ENCODE assay signal across 18 cellular contexts in genomic region chr12:40745386-40745785, GRCh38. TPM values are rescaled to one million over a fixed set of nuclear protein-coding genes. Genes with fewer than 3 reads are reported as not detected.
A peak's percentile ranks its signal among the peaks of the same experiment; 100 is the strongest.
DNase-seq lines count a peak whose midpoint lies in the region; ATAC-seq and TF ChIP-seq lines count a peak whose summit lies in the region.
"Had no signal": no experiment of that assay in that cellular context is flagged by ENCODE, and none has a peak within 500 bp of the region (broad histone marks: within the 10 kb centered on the region; RNA-seq: fewer than 3 reads in every experiment).

No MANE protein-coding gene starts in this region.

- no peak overlapping the region for H2AK5ac ChIP-seq in H9 (ENCODE audit: insufficient read length, low read length)

- peaks cover 19 to 27% of the 10 kb centered on the region in 2 experiments for H3K4me1 Mint-ChIP-seq in H9

- no peak overlapping the region for H4K91ac ChIP-seq in H9 (ENCODE audit: insufficient read length, low read depth, low read length)

- H4K8ac ChIP-seq in H9 (replicated peaks; ENCODE audit: insufficient read length, low read depth, low read length), result no peak overlapping the region

- no peaks in the 10 kb centered on the region for H3K36me3 ChIP-seq in A673 (ENCODE audit: insufficient read depth, low read length, poor library complexity, severe bottlenecking)
- no peaks in the 10 kb centered on the region for H3K36me3 ChIP-seq in SJCRH30
- H3K36me3 ChIP-seq: cardiac muscle cell, pancreas had no signal

- no peak for ATAC-seq in HG03354 (IDR thresholded peaks at IDR 0.05; ENCODE audit: poor library complexity, severe bottlenecking, unreplicated experiment)
- ATAC-seq: pancreas had no signal

- H3K9me3 Mint-ChIP-seq in H9, result peaks cover 6 to 10% of the 10 kb centered on the region in 2 experiments
- H3K9me3 Mint-ChIP-seq: activated T-helper 2 cell treated with anti-CD3 and anti-CD28 coated beads, Interferon-gamma antibody, Interleukin-2, Interleukin-4, amounts not matched to agents 10 μg/mL and 5 μg/mL and 100 μg/mL, durations not matched to agents 14 hours and 24 hours and 36 hours had no signal

- H3K79me1 ChIP-seq in H9 (ENCODE audit: insufficient read depth, low read depth, low read length, poor library complexity, severe bottlenecking), result no peaks in the 10 kb centered on the region

- H2AFZ ChIP-seq in H9 (ENCODE audit: low read length), result no peak overlapping the region

- H3K4me1 ChIP-seq in A673 (ENCODE audit: insufficient read depth, low read length, poor library complexity, severe bottlenecking), result no peaks in the 10 kb centered on the region
- no peaks in the 10 kb centered on the region; the same call in 1 of the 2 replicates for H3K4me1 ChIP-seq in H9 (ENCODE audit: insufficient read depth, low read length)
- H3K4me1 ChIP-seq in SJCRH30, result no peaks in the 10 kb centered on the region
- H3K4me1 ChIP-seq: pancreas had no signal

- no peak overlapping the region for H2BK12ac ChIP-seq in H9 (ENCODE audit: insufficient read length, low read depth, low read length)

- H3K27me3 Mint-ChIP-seq in H9 (ENCODE audit: low read depth), result no peaks in the 10 kb centered on the region

- H3T11ph ChIP-seq in H9 (ENCODE audit: low read length), result no peak overlapping the region

- H3K79me2 ChIP-seq in H9 (ENCODE audit: insufficient read depth, low read length), result no peaks in the 10 kb centered on the region

- no peak overlapping the region for H2BK20ac ChIP-seq in H9 (ENCODE audit: low read depth, low read length, poor library complexity, severe bottlenecking)

- H3K27me3 ChIP-seq in A673 (replicated peaks; ENCODE audit: insufficient read depth, low read depth, low read length, poor library complexity), result no peaks in the 10 kb centered on the region
- H3K27me3 ChIP-seq in H9 (ENCODE audit: insufficient read depth, low read length), result no peaks in the 10 kb centered on the region
- no peaks in the 10 kb centered on the region for H3K27me3 ChIP-seq in SJCRH30
- H3K27me3 ChIP-seq: cardiac muscle cell, pancreas had no signal

- no peak overlapping the region for H3K4me3 Mint-ChIP-seq in H9

- no peak overlapping the region for H2BK5ac ChIP-seq in H9 (ENCODE audit: insufficient read length, low read length)

- BruUV-seq in A673 (replicated peaks; lab: Mats Ljungman, UMichigan), result no TSS peak

- H3K14ac ChIP-seq in H9 (ENCODE audit: insufficient read depth, low read length), result no peak overlapping the region

- H4K20me1 ChIP-seq in H9 (ENCODE audit: control insufficient read depth, insufficient read depth, insufficient read length), result no peaks in the 10 kb centered on the region

- no peak overlapping the region for H3K4me3 ChIP-seq in A673 (ENCODE audit: low read depth, low read length, poor library complexity, severe bottlenecking)
- H3K4me3 ChIP-seq in epithelial cell of proximal tubule (ENCODE audit: low read depth, low read length), result no peak overlapping the region
- H3K4me3 ChIP-seq in SJCRH30, result no peak overlapping the region
- H3K4me3 ChIP-seq: cardiac muscle cell, lung, pancreas, SK-N-MC, skin epidermis had no signal

- H3K18ac ChIP-seq in H9 (ENCODE audit: insufficient read length, low read depth, low read length), result no peak overlapping the region

- no peak overlapping the region for H3K56ac ChIP-seq in H9 (ENCODE audit: insufficient read length, low read depth, low read length)

- no peaks in the 10 kb centered on the region for H3K23me2 ChIP-seq in H9 (ENCODE audit: insufficient read length, low read depth, low read length, poor library complexity, severe bottlenecking)

- no peak overlapping the region for H3K9ac ChIP-seq in H9 (ENCODE audit: extremely low read depth, insufficient read length, low read length)

- H3K4ac ChIP-seq in H9 (ENCODE audit: low read depth, low read length), result no peak overlapping the region

- DNase-seq in A673 (ENCODE audit: low spot score) (peak; percentile 12), H9 (no peak), OCI-M1 (lab: John Stamatoyannopoulos, UW) (peak; percentile 37), epithelial cell of proximal tubule (ENCODE audit: low read depth) (no peak), medulla oblongata (ENCODE audit: extremely low spot score) (no peak), SJCRH30 (no peak), iPS-NIHi11 (ENCODE audit: low spot score) (no peak)
- DNase-seq: NCI-H187; NCI-H446; pancreas; stimulated activated CD4-positive, alpha-beta T cell treated with anti-CD3 and anti-CD28 coated beads, Interleukin-2, amount 100 ng/mL, for 48 hours had no signal

- H3K9me3 ChIP-seq in A673 (ENCODE audit: low read depth, low read length, poor library complexity, severe bottlenecking) (no peaks in the 10 kb centered on the region), H9 (ENCODE audit: control insufficient read depth, low read depth, low read length) (no peaks in the 10 kb centered on the region), SJCRH30 (replicated peaks) (no peaks in the 10 kb centered on the region)
- H3K9me3 ChIP-seq: pancreas had no signal

- H3K27ac Mint-ChIP-seq in H9, result no peak overlapping the region
- H3K27ac Mint-ChIP-seq: activated T-helper 2 cell treated with anti-CD3 and anti-CD28 coated beads, Interferon-gamma antibody, Interleukin-2, Interleukin-4, amounts not matched to agents 10 μg/mL and 5 μg/mL and 100 μg/mL, durations not matched to agents 14 hours and 24 hours and 36 hours had no signal

- peak; percentile 29; the same call in 1 of the 2 replicates for TF ChIP-seq CTCF in A673 (conservative IDR thresholded peaks at IDR 0.05; ENCODE audit: low read depth, low read length)
- peak; percentile 61 for TF ChIP-seq CTCF in H9 (conservative IDR thresholded peaks at IDR 0.05)
- TF ChIP-seq CTCF in epithelial cell of proximal tubule (conservative IDR thresholded peaks at IDR 0.05; ENCODE audit: low read depth, low read length), result peak; percentile 40

- intact Hi-C loops in A673 (cut with micrococcal nuclease; ENCODE audit: unreplicated experiment), result loop anchor here (10.0 kb wide), 1 partner anchor 179 kb away; no protein-coding TSS in a partner anchor

- H3K27ac ChIP-seq in A673 (ENCODE audit: low read depth, low read length, poor library complexity, severe bottlenecking) (no peak overlapping the region), H9 (ENCODE audit: insufficient read length, low read depth, low read length) (no peak overlapping the region), SJCRH30 (no peak overlapping the region)
- H3K27ac ChIP-seq: cardiac muscle cell, pancreas, SK-N-MC, skin epidermis had no signal

- no peak overlapping the region for H3K4me2 ChIP-seq in H9 (ENCODE audit: insufficient read depth, insufficient read length, low read length)

- H3K23ac ChIP-seq in H9 (ENCODE audit: insufficient read length, low read depth, low read length), result no peak overlapping the region

- POLR2A ChIA-PET in A673 (lab: Charles Lee; ENCODE audit: low non-redundant PET), result no interaction called here

- H2BK120ac ChIP-seq in H9 (ENCODE audit: low read depth, low read length, poor library complexity, severe bottlenecking), result no peak overlapping the region

- no peak overlapping the region for H4K5ac ChIP-seq in H9 (ENCODE audit: insufficient read length, low read depth, low read length)

- no peak overlapping the region for H2BK15ac ChIP-seq in H9 (ENCODE audit: low read depth, low read length)

- CTCF ChIA-PET in A673 (lab: Charles Lee), result no interaction called here

- peaks cover 0 to 11% (median 6%) of the 10 kb centered on the region in 3 experiments; a peak in 5 of 7 replicates for H3K36me3 Mint-ChIP-seq in H9 (ENCODE audit: insufficient read depth in 1 of 3, low read depth in 3 of 3)

RNA-seq across cellular contexts. Expression of gene CNTN1, which starts 53.1 kb away (rescaled TPM):
- 0.90 and 1.5 TPM in 2 replicates for total RNA-seq in A673 (2021)
- total RNA-seq in H9 (2021), result 5.4 and 6.5 TPM in 2 replicates
- total RNA-seq in epithelial cell of proximal tubule, result 1.8 and 2.3 TPM in 2 replicates
- 0.02 and 0.20 TPM in 2 replicates for total RNA-seq in SJCRH30 (2014; rRNA removed; shearing (Covaris generic))
- total RNA-seq: activated T-helper 2 cell treated with anti-CD3 and anti-CD28 coated beads, Interferon-gamma antibody, Interleukin-2, Interleukin-4, amounts not matched to agents 10 μg/mL and 5 μg/mL and 100 μg/mL, durations not matched to agents 14 hours and 24 hours and 36 hours; myocyte had no signal

Comparison
In these comparisons a context has a peak if more than half of its experiments do, and no peak if none do; other contexts are left out.
1. DNase-seq: peak in A673 (single experiment) and OCI-M1 (single experiment); none in H9 (single experiment), epithelial cell of proximal tubule (single experiment), medulla oblongata (single experiment), SJCRH30 (0 of 2) and iPS-NIHi11 (single experiment).
2. Peak in every context shown above with its lines, with median percentiles within 50 percentile points of each other: CTCF ChIP-seq.